1 cellular context compared by ENCODE assay signal in genomic region chr19:47095707-47096704, GRCh38.
TF ChIP-seq lines count a peak whose summit lies in the region.

No MANE protein-coding gene starts in this region.

TF ChIP-seq in HepG2, 621 proteins besides CTCF, POLR2A, EP300 and RAD21 (continued from another document and continues in another):
- peak; percentile 97 for TF ChIP-seq PAXIP1 (CRISPR knock-in tag; conservative IDR thresholded peaks at IDR 0.05)
- no peak for TF ChIP-seq SOX6 (IDR thresholded peaks at IDR 0.05)
- peak; percentile 98 for TF ChIP-seq SOX6 (CRISPR knock-in tag; IDR thresholded peaks at IDR 0.05)
- TF ChIP-seq USF2 (IDR thresholded peaks at IDR 0.05; ENCODE audit: low read depth, low read length): peak; percentile 68
- peak; percentile 81; the same call in 1 of the 2 replicates for TF ChIP-seq USF2 (CRISPR knock-in tag; IDR thresholded peaks at IDR 0.05; ENCODE audit: borderline replicate concordance)
- peak; percentile 74; the same call in 1 of the 2 replicates for TF ChIP-seq ZNF747 (CRISPR knock-in tag; IDR thresholded peaks at IDR 0.05; ENCODE audit: borderline replicate concordance)
- TF ChIP-seq KDM5A (IDR thresholded peaks at IDR 0.05; ENCODE audit: borderline replicate concordance, low read length): no peak
- no peak for TF ChIP-seq KIAA2018 (CRISPR knock-in tag; IDR thresholded peaks at IDR 0.05; ENCODE audit: borderline replicate concordance)
- TF ChIP-seq THRA (CRISPR knock-in tag; IDR thresholded peaks at IDR 0.05; ENCODE audit: borderline replicate concordance): peak; percentile 96
- TF ChIP-seq ASH2L (IDR thresholded peaks at IDR 0.05; ENCODE audit: insufficient read length, low read depth, low read length): peak; percentile 63
- no peak for TF ChIP-seq ZNF432 (CRISPR knock-in tag; IDR thresholded peaks at IDR 0.05; ENCODE audit: borderline replicate concordance)
- no peak for TF ChIP-seq CENPT (CRISPR knock-in tag; IDR thresholded peaks at IDR 0.05; ENCODE audit: low read depth)
- peak; percentile 85; the same call in 1 of the 2 replicates for TF ChIP-seq ZNF766 (CRISPR knock-in tag; IDR thresholded peaks at IDR 0.05; ENCODE audit: borderline replicate concordance)
- TF ChIP-seq ZNF331 (CRISPR knock-in tag; IDR thresholded peaks at IDR 0.05): peak; percentile 74
- TF ChIP-seq PCBP1 (IDR thresholded peaks at IDR 0.05; ENCODE audit: borderline replicate concordance, low read depth, low read length): 0 out of 2 replicates have a peak, but pooled peaks have one; percentile 57
- no peak; the same call in 1 of the 2 replicates for TF ChIP-seq BATF2 (CRISPR knock-in tag; IDR thresholded peaks at IDR 0.05)
- TF ChIP-seq HES4 (CRISPR knock-in tag; IDR thresholded peaks at IDR 0.05; ENCODE audit: borderline replicate concordance): no peak
- TF ChIP-seq WIZ (CRISPR knock-in tag; IDR thresholded peaks at IDR 0.05): no peak; the same call in 1 of the 2 replicates
- peak; percentile 59 for TF ChIP-seq ZNF143 (CRISPR knock-in tag; IDR thresholded peaks at IDR 0.05)
- peak; percentile 47 for TF ChIP-seq POGZ (CRISPR knock-in tag; IDR thresholded peaks at IDR 0.05)
- TF ChIP-seq ZNF569 (CRISPR knock-in tag; IDR thresholded peaks at IDR 0.05; ENCODE audit: borderline replicate concordance): no peak
- peak; percentile 81; the same call in 2 of the 3 replicates for TF ChIP-seq MXI1 (IDR thresholded peaks at IDR 0.05; ENCODE audit: borderline replicate concordance, low read depth, low read length)
- peak; percentile 69 for TF ChIP-seq MED8 (CRISPR knock-in tag; IDR thresholded peaks at IDR 0.05; ENCODE audit: insufficient replicate concordance)
- TF ChIP-seq GATA4 (IDR thresholded peaks at IDR 0.05; ENCODE audit: borderline replicate concordance, low read depth): no peak; the same call in 1 of the 2 replicates
- TF ChIP-seq ZNF224 (CRISPR knock-in tag; IDR thresholded peaks at IDR 0.05): 0 out of 2 replicates have a peak, but pooled peaks have one; percentile 40
- TF ChIP-seq THAP9 (CRISPR knock-in tag; IDR thresholded peaks at IDR 0.05; ENCODE audit: borderline replicate concordance): peak; percentile 23; the same call in 1 of the 2 replicates
- no peak for TF ChIP-seq EED (CRISPR knock-in tag; IDR thresholded peaks at IDR 0.05)
- TF ChIP-seq THAP8 (CRISPR knock-in tag; IDR thresholded peaks at IDR 0.05; ENCODE audit: borderline replicate concordance): no peak
- no peak for TF ChIP-seq IKZF1 (IDR thresholded peaks at IDR 0.05)
- TF ChIP-seq YY1 (IDR thresholded peaks at IDR 0.05; ENCODE audit: insufficient read depth, insufficient replicate concordance, low read depth, low read length): peak; percentile 47
- 0 out of 2 replicates have a peak, but pooled peaks have one; percentile 72 for TF ChIP-seq CBFB (CRISPR knock-in tag; IDR thresholded peaks at IDR 0.05)
- TF ChIP-seq BRF2 (CRISPR knock-in tag; IDR thresholded peaks at IDR 0.05): no peak; the same call in 1 of the 2 replicates
- peak; percentile 68 for TF ChIP-seq ZNF33B (CRISPR knock-in tag; IDR thresholded peaks at IDR 0.05)
- no peak for TF ChIP-seq ZNF235 (CRISPR knock-in tag; IDR thresholded peaks at IDR 0.05; ENCODE audit: borderline replicate concordance)
- TF ChIP-seq IRF2 (CRISPR knock-in tag; IDR thresholded peaks at IDR 0.05): peak; percentile 93
- no peak for TF ChIP-seq CSRNP2 (CRISPR knock-in tag; conservative IDR thresholded peaks at IDR 0.05; ENCODE audit: low read depth)
